ENCODE assay signal across 9 cellular contexts in genomic region chr1:110341872-110342331, GRCh38. TPM values are rescaled to one million over a fixed set of nuclear protein-coding genes. Genes with fewer than 3 reads are reported as not detected.
DNase-seq lines count a peak whose midpoint lies in the region; ATAC-seq and TF ChIP-seq lines count a peak whose summit lies in the region.
"Had no signal": no experiment of that assay in that cellular context is flagged by ENCODE, and none has a peak within 500 bp of the region (broad histone marks: within the 10 kb centered on the region; RNA-seq: fewer than 3 reads in every experiment).

No MANE protein-coding gene starts in this region.

- CTCF ChIA-PET in IMR-90 (lab: Yijun Ruan, JAX) = interaction anchor here (1.0 kb wide), 1 partner anchor 15 kb away, joined by 3 read pairs; no protein-coding TSS in a partner anchor

- peaks cover 75% of the 10 kb centered on the region for H3K36me3 ChIP-seq in DND-41 (ENCODE audit: insufficient read depth, low read length)
- peaks cover 21% of the 10 kb centered on the region for H3K36me3 ChIP-seq in IMR-90 (ENCODE audit: control insufficient read depth, insufficient read depth, low read length)
- peaks cover 3% of the 10 kb centered on the region for H3K36me3 ChIP-seq in neural cell (ENCODE audit: insufficient read depth, low read length)

- no peak overlapping the region; the same call in 1 of the 2 replicates for H4K5ac ChIP-seq in IMR-90 (ENCODE audit: low read depth, low read length)

- 58% methylated on average over 3 of the region's 9 CpGs; no CpG with 5 or more reads in 1 of the 2 experiments for WGBS in IMR-90 (ENCODE audit: extremely low coverage in 2 of 2, insufficient read length in 1 of 2), 2 experiments

- TF ChIP-seq CTCF in DND-41 (IDR thresholded peaks at IDR 0.05; ENCODE audit: borderline replicate concordance, extremely low read depth, low read length, poor library complexity, severe bottlenecking) = no peak
- no peak for TF ChIP-seq CTCF in IMR-90 (conservative IDR thresholded peaks at IDR 0.05; ENCODE audit: low read depth, low read length)
- TF ChIP-seq CTCF in coronary artery (IDR thresholded peaks at IDR 0.05) = no peak
- TF ChIP-seq CTCF in neural cell (IDR thresholded peaks at IDR 0.05; ENCODE audit: poor library complexity, severe bottlenecking) = no peak

- no peaks in the 10 kb centered on the region for H3F3A ChIP-seq in neural cell (ENCODE audit: insufficient read depth, low read length, poor library complexity, severe bottlenecking)

- ATAC-seq in DND-41 (ENCODE audit: insufficient read depth, low read depth) (no peak), IMR-90 (ENCODE audit: low read depth) (no peak), GM21367 (IDR thresholded peaks at IDR 0.05; ENCODE audit: unreplicated experiment) (no peak), GM18907 (IDR thresholded peaks at IDR 0.05; ENCODE audit: unreplicated experiment) (no peak)
- ATAC-seq: stimulated activated naive CD8-positive, alpha-beta T cell treated with anti-CD3 and anti-CD28 coated beads, Interleukin-15, amount 100 ng/mL, for 72 hours had no signal

- H2AK5ac ChIP-seq in IMR-90 (ENCODE audit: low read depth, low read length) = peak overlapping the region; percentile 5; the same call in 1 of the 2 replicates

- DNase-seq in DND-41 = no peak
- DNase-seq in IMR-90 = no peak
- no peak for DNase-seq in coronary artery (ENCODE audit: low spot score)
- no peak for DNase-seq in activated CD4-positive, CD25-positive, alpha-beta regulatory T cell treated with anti-CD3 and anti-CD28 coated beads, Interleukin-2, amount 50 U/mL, for 72 hours
- DNase-seq in cerebellar cortex (ENCODE audit: low spot score) = no peak
- DNase-seq: stimulated activated naive CD8-positive, alpha-beta T cell treated with anti-CD3 and anti-CD28 coated beads, Interleukin-15, amount 100 ng/mL, for 72 hours had no signal

- no peak overlapping the region for H3K14ac ChIP-seq in IMR-90 (replicated peaks; ENCODE audit: low read depth, low read length)

- peak overlapping the region; percentile 72 to 89; a peak in 3 of 4 replicates for H3K4me3 ChIP-seq in DND-41 (ENCODE audit: low read depth in 1 of 2, low read length in 2 of 2)
- H3K4me3 ChIP-seq in IMR-90 (ENCODE audit: insufficient read depth, low read depth, low read length) = peak overlapping the region; percentile 9
- peak overlapping the region; percentile 92 for H3K4me3 ChIP-seq in coronary artery
- peak overlapping the region; percentile 79 for H3K4me3 ChIP-seq in neural cell (ENCODE audit: low read length)

- POLR2A ChIA-PET in IMR-90 (lab: Charles Lee; ENCODE audit: unreplicated experiment) = no interaction called here

- peak overlapping the region; percentile 91; the same call in 1 of the 2 replicates for H3K27ac ChIP-seq in DND-41 (ENCODE audit: low read length)
- H3K27ac ChIP-seq in IMR-90 (ENCODE audit: insufficient read depth, low read length) = peak overlapping the region; percentile 18; the same call in 1 of the 2 replicates
- no peak overlapping the region for H3K27ac ChIP-seq in coronary artery
- no peak overlapping the region for H3K27ac ChIP-seq in neural cell (ENCODE audit: low read length)

- H3K56ac ChIP-seq in IMR-90 (ENCODE audit: extremely low read depth, insufficient read depth, low read length) = no peak overlapping the region

- no peak overlapping the region for H4K91ac ChIP-seq in IMR-90 (ENCODE audit: insufficient read depth, low read depth, low read length)

- H4K8ac ChIP-seq in IMR-90 (ENCODE audit: low read depth in 2 of 2, low read length in 2 of 2) = no peak overlapping the region

- no TSS peak for BruUV-seq in IMR-90 (replicated peaks; lab: Mats Ljungman, UMichigan)

- peak overlapping the region; percentile 88 for H3K23ac ChIP-seq in IMR-90 (ENCODE audit: low read depth, low read length)

- dilution Hi-C loops in IMR-90 (cut with HindIII; ENCODE audit: low sequenced_read_pairs, unreplicated experiment) = no loop called here

- no peak overlapping the region for H2AK9ac ChIP-seq in IMR-90 (replicated peaks; ENCODE audit: low read depth, low read length, poor library complexity)

- TF ChIP-seq RAD21 in IMR-90 (IDR thresholded peaks at IDR 0.05; ENCODE audit: low read length) (no peak), neural cell (conservative IDR thresholded peaks at IDR 0.05) (no peak)

- peaks cover 69% of the 10 kb centered on the region for H4K20me1 ChIP-seq in DND-41 (ENCODE audit: insufficient read depth, low read length)
- peaks cover 42% of the 10 kb centered on the region for H4K20me1 ChIP-seq in IMR-90 (ENCODE audit: insufficient read depth, low read length)
- H4K20me1 ChIP-seq in neural cell (ENCODE audit: insufficient read depth) = peaks cover 4% of the 10 kb centered on the region

- H3K18ac ChIP-seq in IMR-90 (ENCODE audit: low read depth, low read length) = no peak overlapping the region

- H3K9ac ChIP-seq in DND-41 (ENCODE audit: low read depth, low read length) = peak overlapping the region; percentile 94
- peak overlapping the region; percentile 10 for H3K9ac ChIP-seq in IMR-90 (ENCODE audit: low read depth, low read length)
- no peak overlapping the region for H3K9ac ChIP-seq in neural cell (ENCODE audit: low read length)

- in situ Hi-C loops in IMR-90 (cut with MboI; ENCODE audit: low sequenced_read_pairs) = loop anchor here (5.0 kb wide), 1 partner anchor 60 kb away; no protein-coding TSS in a partner anchor

- no peak overlapping the region for H3K4ac ChIP-seq in IMR-90 (ENCODE audit: low read depth, low read length)

- H3K4me2 ChIP-seq in DND-41 (ENCODE audit: insufficient read depth, low read length) (peak overlapping the region; percentile 97), IMR-90 (ENCODE audit: low read depth, low read length) (peak overlapping the region; percentile 84), neural cell (ENCODE audit: low read length) (peak overlapping the region; percentile 33)

- H3K9me1 ChIP-seq in IMR-90 (ENCODE audit: insufficient read depth, low read length) = peaks cover 12% of the 10 kb centered on the region

- H3K9me2 ChIP-seq in neural cell (ENCODE audit: insufficient read depth, low read length) = no peaks in the 10 kb centered on the region

- H3K79me2 ChIP-seq in DND-41 (ENCODE audit: insufficient read depth, low read length) (peaks cover 88% of the 10 kb centered on the region), neural cell (replicated peaks; ENCODE audit: insufficient read depth, low read length) (peaks cover 55% of the 10 kb centered on the region)

- H2AFZ ChIP-seq in DND-41 (ENCODE audit: low read depth, low read length) (no peak overlapping the region), IMR-90 (replicated peaks; ENCODE audit: low read length, poor library complexity) (no peak overlapping the region), neural cell (ENCODE audit: low read depth, low read length) (no peak overlapping the region)

- H2BK20ac ChIP-seq in IMR-90 (ENCODE audit: low read depth, low read length) = no peak overlapping the region

- no peak overlapping the region for H2BK120ac ChIP-seq in IMR-90 (ENCODE audit: low read depth, low read length)

- H3K4me1 ChIP-seq in DND-41 (ENCODE audit: insufficient read depth, low read length) (peaks cover 77% of the 10 kb centered on the region), IMR-90 (ENCODE audit: control insufficient read depth, insufficient read depth, low read length) (peaks cover 19% of the 10 kb centered on the region)

- H3K9me3 ChIP-seq in DND-41 (ENCODE audit: insufficient read depth, low read length, severe bottlenecking) (no peaks in the 10 kb centered on the region), IMR-90 (ENCODE audit: control insufficient read depth, insufficient read depth, low read length) (no peaks in the 10 kb centered on the region), neural cell (ENCODE audit: low read length) (no peaks in the 10 kb centered on the region)

- H3K79me1 ChIP-seq in IMR-90 (ENCODE audit: low read depth in 1 of 2, low read length in 2 of 2) = peaks cover 6 to 41% of the 10 kb centered on the region in 2 experiments

- H2BK5ac ChIP-seq in IMR-90 (ENCODE audit: low read depth, low read length, poor library complexity, severe bottlenecking) = peak overlapping the region; percentile 19

- H2BK15ac ChIP-seq in IMR-90 (ENCODE audit: low read depth, low read length) = no peak overlapping the region

- H3K27me3 ChIP-seq in DND-41 (ENCODE audit: insufficient read depth, low read length, poor library complexity) = no peaks in the 10 kb centered on the region
- no peaks in the 10 kb centered on the region for H3K27me3 ChIP-seq in IMR-90 (ENCODE audit: control insufficient read depth, insufficient read depth, low read length)
- no peaks in the 10 kb centered on the region for H3K27me3 ChIP-seq in neural cell (ENCODE audit: insufficient read depth, low read depth, low read length)

- TF ChIP-seq POLR2A in IMR-90 (IDR thresholded peaks at IDR 0.05; ENCODE audit: low read depth, low read length) = no peak

- no peak for TF ChIP-seq EP300 in neural cell (conservative IDR thresholded peaks at IDR 0.05; ENCODE audit: poor library complexity, severe bottlenecking)

- intact Hi-C loops in IMR-90 (cut with micrococcal nuclease) = no loop called here

TF ChIP-seq in IMR-90, 13 proteins besides CTCF, POLR2A, EP300 and RAD21 (continues in another document):
- TF ChIP-seq CEBPB (IDR thresholded peaks at IDR 0.05; ENCODE audit: low read depth, low read length) = no peak

TF ChIP-seq in neural cell, 6 proteins besides CTCF, POLR2A, EP300 and RAD21 (continues in another document):
- TF ChIP-seq TAF1 (IDR thresholded peaks at IDR 0.05; ENCODE audit: low read depth) (no peak), EZH2 (IDR thresholded peaks at IDR 0.05; ENCODE audit: borderline replicate concordance, insufficient read depth, low read length, poor library complexity, severe bottlenecking) (no peak), POLR2AphosphoS5 (IDR thresholded peaks at IDR 0.05) (no peak)

RNA-seq across cellular contexts. Expression of gene RBM15, which starts 2.7 kb away (rescaled TPM):
- total RNA-seq in IMR-90 (2012; rRNA removed) = 31.7 and 32.2 TPM in 2 replicates
- 6.2 and 6.3 TPM in 2 replicates for polyA plus RNA-seq in IMR-90 (2012; rRNA removed)
- polyA plus RNA-seq in IMR-90 (2012; cell fraction: cytosol; rRNA removed) = 3.9 and 4.2 TPM in 2 replicates
- polyA plus RNA-seq in IMR-90 (2012; cell fraction: nucleus; rRNA removed; ENCODE audit: low replicate concordance) = 6.3 and 7.4 TPM in 2 replicates
- polyA plus RNA-seq in neural cell = 8.1 and 9.0 TPM in 2 replicates
- 74.3 and 78.1 TPM in 2 replicates for polyA minus RNA-seq in neural cell

RNA-seq across cellular contexts. Expression of gene SLC16A4, which starts 48.9 kb away (rescaled TPM):
- total RNA-seq in IMR-90 (2012; rRNA removed) = 65.2 and 73.0 TPM in 2 replicates
- polyA plus RNA-seq in IMR-90 (2012; rRNA removed) (20.8 and 27.7 TPM in 2 replicates), neural cell (0.50 and 1.2 TPM in 2 replicates)
- 8.6 and 10.3 TPM in 2 replicates for polyA plus RNA-seq in IMR-90 (2012; cell fraction: cytosol; rRNA removed)
- polyA plus RNA-seq in IMR-90 (2012; cell fraction: nucleus; rRNA removed; ENCODE audit: low replicate concordance) = 2.4 and 16.3 TPM in 2 replicates
- 0.46 and 0.49 TPM in 2 replicates for polyA minus RNA-seq in neural cell

Comparison
In these comparisons a context has a peak if more than half of its experiments do, and no peak if none do; other contexts are left out.
1. H3K27ac ChIP-seq: peak in DND-41 (single experiment) and IMR-90 (single experiment); none in coronary artery (0 of 2) and neural cell (single experiment).
2. H3K4me2 ChIP-seq: peak in every context shown above with its lines; median percentile 97 in DND-41; 84 in IMR-90; 33 in neural cell.
3. H3K4me3 ChIP-seq: peak in every context shown above with its lines; median percentile 92 in coronary artery; 80 in DND-41; 79 in neural cell; 9 in IMR-90.